8 cellular contexts compared by ENCODE assay signal in the genomic region with DNA sequence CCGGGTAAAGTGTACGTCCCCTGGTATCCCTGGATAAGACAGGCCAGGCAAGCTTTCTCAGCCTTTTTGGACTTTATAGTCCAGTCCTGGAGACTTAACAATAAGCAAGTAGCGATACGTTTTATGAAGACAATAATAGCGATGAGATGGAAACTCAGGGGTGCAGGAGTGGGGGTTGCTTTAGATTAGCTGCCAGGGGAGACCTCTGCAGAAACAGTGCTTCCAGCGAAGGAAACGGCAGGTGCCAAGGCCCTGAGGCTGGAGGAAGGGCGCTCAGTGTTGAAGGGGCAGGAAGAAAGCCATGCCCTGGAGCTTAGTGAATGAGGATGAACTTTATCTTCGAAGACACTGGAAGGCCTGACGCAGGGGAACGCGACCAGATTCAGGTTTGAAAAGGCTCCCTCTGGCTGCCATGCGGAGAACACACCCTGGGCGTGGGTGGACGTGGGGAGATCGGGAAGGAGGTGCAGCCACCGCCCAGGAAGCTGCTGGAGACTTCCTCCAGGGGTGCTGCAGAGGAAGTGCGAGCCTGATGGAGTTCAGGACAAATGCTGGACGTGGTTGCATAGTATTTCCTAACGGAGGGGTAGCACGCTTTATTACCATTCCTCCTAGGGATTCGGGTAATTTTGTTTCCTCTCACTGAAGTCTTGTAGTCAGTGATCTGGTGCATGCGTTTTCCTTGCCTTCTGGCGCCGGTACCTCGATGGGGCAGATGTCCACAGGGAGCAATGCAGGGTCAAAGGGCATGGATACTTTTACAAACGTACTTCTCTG. TPM values are rescaled to one million over a fixed set of nuclear protein-coding genes. Genes with fewer than 3 reads are reported as not detected.
DNase-seq lines count a peak whose midpoint lies in the region; ATAC-seq, FAIRE-seq and TF ChIP-seq lines count a peak whose summit lies in the region.

No MANE protein-coding gene starts in this region.

- H3K4me3 ChIP-seq in hepatocyte (peak overlapping the region; percentile 25), skeletal muscle cell (ENCODE audit: low read depth, low read length) (peak overlapping the region; percentile 56)

- no peaks in the 10 kb centered on the region for H3K9me3 ChIP-seq in hepatocyte (ENCODE audit: low read depth)

- no peaks in the 10 kb centered on the region for H4K20me1 ChIP-seq in hepatocyte (ENCODE audit: insufficient read depth, poor library complexity, severe bottlenecking)

- H3K4me2 ChIP-seq in hepatocyte: peak overlapping the region; percentile 83

- H3K27me3 ChIP-seq in hepatocyte: no peaks in the 10 kb centered on the region

- H3K9me2 ChIP-seq in hepatocyte (replicated peaks; ENCODE audit: insufficient read depth): no peaks in the 10 kb centered on the region

- H2AFZ ChIP-seq in hepatocyte: peak overlapping the region; percentile 58

- FAIRE-seq in RCC 7860 (lab: Jason Lieb, UNC): peak; percentile 52

- no peaks in the 10 kb centered on the region for H3K36me3 ChIP-seq in hepatocyte (replicated peaks; ENCODE audit: insufficient read depth, low read depth)

- H3K79me2 ChIP-seq in hepatocyte: no peaks in the 10 kb centered on the region

- DNase-seq in RCC 7860 (ENCODE audit: low spot score) (peak; percentile 83), hepatocyte (ENCODE audit: low spot score) (peak; percentile 95), skeletal muscle cell (ENCODE audit: low read depth) (peak; percentile 74), NCI-H187 treated with DMSO at 0.1 percent for 48 hours (lab: John Stamatoyannopoulos, UW) (no peak), NCI-H446 treated with DMSO at 0.1 percent for 48 hours (lab: John Stamatoyannopoulos, UW) (no peak)

- ATAC-seq in HG02642 (IDR thresholded peaks at IDR 0.05; ENCODE audit: poor library complexity, unreplicated experiment): peak; percentile 48

- H3K27ac ChIP-seq in angular gyrus (ENCODE audit: low read depth, low read length) (peak overlapping the region; percentile 100), hepatocyte (peak overlapping the region; percentile 92)

- 23% methylated on average over 27 of the region's 27 CpGs for WGBS in hepatocyte (ENCODE audit: low lambda C conversion rate, missing lambda C conversion rate)

- TF ChIP-seq CTCF in GM12874 (IDR thresholded peaks at IDR 0.05; ENCODE audit: insufficient read depth, low read depth, low read length) (peak; percentile 93), hepatocyte (IDR thresholded peaks at IDR 0.05; ENCODE audit: poor library complexity) (peak; percentile 91)

- peaks cover 14% of the 10 kb centered on the region for H3K4me1 ChIP-seq in hepatocyte (ENCODE audit: insufficient read depth)

RNA-seq across cellular contexts. Expression of gene UBC, which starts 26.1 kb away (rescaled TPM):
- 1,410 and 1,439 TPM in 2 replicates for total RNA-seq in hepatocyte
- 1,142 and 1,267 TPM in 2 replicates for polyA plus RNA-seq in hepatocyte

RNA-seq across cellular contexts. Expression of gene DHX37, which starts 48.4 kb away (rescaled TPM):
- total RNA-seq in hepatocyte: 7.0 and 7.3 TPM in 2 replicates
- polyA plus RNA-seq in hepatocyte: 6.1 and 7.2 TPM in 2 replicates

RNA-seq across cellular contexts. Expression of gene BRI3BP, which starts 52.9 kb away (rescaled TPM):
- 14.1 and 14.6 TPM in 2 replicates for total RNA-seq in hepatocyte
- 4.3 and 6.1 TPM in 2 replicates for polyA plus RNA-seq in hepatocyte

Comparison
In these comparisons a context has a peak if more than half of its experiments do, and no peak if none do; other contexts are left out.
1. DNase-seq: peak in RCC 7860 (single experiment), hepatocyte (single experiment) and skeletal muscle cell (single experiment); none in NCI-H187 treated with DMSO at 0.1 percent for 48 hours (single experiment) and NCI-H446 treated with DMSO at 0.1 percent for 48 hours (single experiment).